8 cellular contexts compared by ENCODE assay signal in the genomic region with DNA sequence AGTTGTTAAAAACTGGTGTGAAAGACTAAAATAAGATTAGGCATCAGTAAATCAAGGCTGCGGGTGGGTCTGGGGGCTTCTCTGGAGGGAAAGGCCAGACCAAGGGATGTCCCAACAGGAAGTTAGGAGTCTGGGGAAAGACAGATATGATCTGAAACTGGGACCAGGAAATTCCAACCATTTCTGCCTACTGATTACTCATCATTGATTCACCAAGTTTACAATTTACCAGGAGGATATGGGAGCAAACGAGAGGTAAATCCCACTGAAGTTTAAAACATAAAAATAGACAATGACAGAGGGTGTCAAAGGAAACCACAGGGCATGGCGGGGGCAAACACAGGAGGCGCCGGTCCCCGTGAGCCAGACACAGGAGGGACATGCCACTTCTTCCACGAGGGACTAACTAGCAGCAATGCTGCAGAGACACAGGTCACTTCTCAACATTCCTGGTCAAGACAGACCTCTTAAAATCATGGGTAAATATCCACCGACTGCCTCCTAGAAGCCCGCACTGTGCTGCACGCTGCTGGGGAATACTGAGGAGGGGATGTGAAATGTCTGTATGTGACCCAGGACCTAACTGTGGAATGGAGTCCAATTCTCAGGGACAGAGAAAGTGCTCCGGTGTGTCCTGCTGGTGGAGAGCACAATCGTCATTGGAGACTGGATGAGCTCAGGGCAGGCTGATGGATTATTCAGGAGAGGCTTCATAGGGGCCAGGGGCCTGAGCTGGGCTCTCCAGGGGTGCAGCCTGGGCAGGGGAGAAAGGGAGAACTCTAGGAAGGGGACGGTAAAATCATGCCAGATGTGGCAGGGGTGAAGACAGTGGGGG.
A peak's percentile ranks its signal among the peaks of the same experiment; 100 is the strongest.
DNase-seq lines count a peak whose midpoint lies in the region; ATAC-seq and TF ChIP-seq lines count a peak whose summit lies in the region.

No MANE protein-coding gene starts in this region.

- H3K9me3 ChIP-seq in left ventricle myocardium inferior (replicated peaks) (no peaks in the 10 kb centered on the region), uterus (no peaks in the 10 kb centered on the region)

- peaks cover 40% of the 10 kb centered on the region for H3K36me3 ChIP-seq in left ventricle myocardium inferior
- H3K36me3 ChIP-seq in uterus: no peaks in the 10 kb centered on the region

- TF ChIP-seq CTCF in left ventricle myocardium inferior (IDR thresholded peaks at IDR 0.05; ENCODE audit: borderline replicate concordance) (no peak), uterus (IDR thresholded peaks at IDR 0.05) (no peak)

- ATAC-seq in left ventricle myocardium superior (no peak), GM18505 (IDR thresholded peaks at IDR 0.05; ENCODE audit: unreplicated experiment) (no peak)

- intact Hi-C loops in left ventricle myocardium inferior (cut with micrococcal nuclease) (no loop called here), left ventricle myocardium superior (cut with micrococcal nuclease) (no loop called here), uterus (cut with DNase I; ENCODE audit: low total_unique reads) (no loop called here)

- DNase-seq in left ventricle myocardium inferior (no peak), left ventricle myocardium superior (no peak), amniotic epithelial cell (ENCODE audit: low read depth) (peak; percentile 90), kidney tubule cell (ENCODE audit: low spot score) (peak; percentile 95), uterus (no peak), NCI-H2227 treated with DMSO at 0.1 percent for 48 hours (lab: John Stamatoyannopoulos, UW) (no peak), NCI-H1092 (lab: John Stamatoyannopoulos, UW) (no peak)

- peak overlapping the region; percentile 70 for H3K27ac ChIP-seq in left ventricle myocardium inferior (replicated peaks)
- H3K27ac ChIP-seq in uterus: peak overlapping the region; percentile 58 to 91

- H3K4me1 ChIP-seq in left ventricle myocardium inferior (peaks cover 78% of the 10 kb centered on the region), uterus (peaks cover 14 to 20% of the 10 kb centered on the region in 2 donors)

- H3K27me3 ChIP-seq in left ventricle myocardium inferior (ENCODE audit: low read depth) (no peaks in the 10 kb centered on the region), uterus (no peaks in the 10 kb centered on the region)

- TF ChIP-seq POLR2A in uterus (IDR thresholded peaks at IDR 0.05) (no peak), GM18505 (IDR thresholded peaks at IDR 0.05; ENCODE audit: borderline replicate concordance, extremely low read depth, insufficient read depth, insufficient read length) (no peak)

- H3K4me3 ChIP-seq in left ventricle myocardium inferior (no peak overlapping the region), uterus (no peak overlapping the region)

Comparison
In these comparisons a context has a peak if more than half of its experiments do, and no peak if none do; other contexts are left out.
1. DNase-seq: peak in amniotic epithelial cell (single experiment) and kidney tubule cell (single experiment); none in left ventricle myocardium inferior (single experiment), left ventricle myocardium superior (single experiment), uterus (0 of 2), NCI-H2227 treated with DMSO at 0.1 percent for 48 hours (single experiment) and NCI-H1092 (single experiment).